18 cellular contexts compared by ENCODE assay signal in genomic region chr12:53777936-53778644, GRCh38. TPM values are rescaled to one million over a fixed set of nuclear protein-coding genes. Genes with fewer than 3 reads are reported as not detected.
DNase-seq lines count a peak whose midpoint lies in the region; ATAC-seq and TF ChIP-seq lines count a peak whose summit lies in the region.
"Had no signal": no experiment of that assay in that cellular context is flagged by ENCODE, and none has a peak within 500 bp of the region (broad histone marks: within the 10 kb centered on the region; RNA-seq: fewer than 3 reads in every experiment).

No MANE protein-coding gene starts in this region.

- H3K4me3 ChIP-seq in fibroblast of mammary gland (ENCODE audit: control insufficient read depth, low read depth, low read length) = no peak overlapping the region
- H3K4me3 ChIP-seq: HAP-1, Peyer's patch had no signal

- TF ChIP-seq CTCF in C4-2B (conservative IDR thresholded peaks at IDR 0.05) = no peak; the same call in 1 of the 2 replicates
- no peak for TF ChIP-seq CTCF in fibroblast of mammary gland (conservative IDR thresholded peaks at IDR 0.05; ENCODE audit: control insufficient read depth, insufficient read depth, low read depth, low read length)

- peak; percentile 48 for ATAC-seq in sciatic nerve

- intact Hi-C loops in sciatic nerve (cut with DNase I) = no loop called here

- peak; percentile 48 for DNase-seq in NCI-H226
- peak; percentile 49 for DNase-seq in fibroblast of mammary gland (ENCODE audit: low read depth)
- no peak for DNase-seq in sciatic nerve (ENCODE audit: low spot score)
- no peak for DNase-seq in A172 (ENCODE audit: low spot score)
- DNase-seq in NCI-H82 (lab: John Stamatoyannopoulos, UW) = no peak
- no peak for DNase-seq in stimulated activated CD4-positive, alpha-beta T cell treated with anti-CD3 and anti-CD28 coated beads, Interleukin-2, amount 100 ng/mL, for 48 hours
- DNase-seq: BE2C; Calu3; CD4-positive, alpha-beta memory T cell; IMR-90; Karpas-422; MM.1S; NCI-H187; Peyer's patch; Right ventricle myocardium superior had no signal

- H3K27ac ChIP-seq in C4-2B = peak overlapping the region; percentile 37; the same call in 1 of the 2 replicates
- H3K27ac ChIP-seq: Peyer's patch had no signal

RNA-seq across cellular contexts. Expression of gene CISTR, which starts 26.3 kb away (rescaled TPM):
- total RNA-seq in sciatic nerve = not detected
- not detected in 2 replicates for total RNA-seq in A172 (2014; rRNA removed; shearing (Covaris generic))
- total RNA-seq: Calu3; CD4-positive, alpha-beta memory T cell; HT-29; IMR-90; Peyer's patch had no signal

RNA-seq across cellular contexts. Expression of gene CALCOCO1, which starts 50.8 kb away (rescaled TPM):
- total RNA-seq in sciatic nerve = 206 TPM
- total RNA-seq in A172 (2014; rRNA removed; shearing (Covaris generic)) = 36.8 and 40.2 TPM in 2 replicates

Comparison
In these comparisons a context has a peak if more than half of its experiments do, and no peak if none do; other contexts are left out.
1. DNase-seq: peak in NCI-H226 (single experiment) and fibroblast of mammary gland (single experiment); none in sciatic nerve (single experiment), A172 (single experiment), NCI-H82 (single experiment) and stimulated activated CD4-positive, alpha-beta T cell treated with anti-CD3 and anti-CD28 coated beads, Interleukin-2, amount 100 ng/mL, for 48 hours (0 of 2).